18 cellular contexts compared by ENCODE assay signal in genomic region chr5:139885172-139885856, GRCh38.
DNase-seq lines count a peak whose midpoint lies in the region; ATAC-seq, FAIRE-seq and TF ChIP-seq lines count a peak whose summit lies in the region.
"Had no signal": no experiment of that assay in that cellular context is flagged by ENCODE, and none has a peak within 500 bp of the region (broad histone marks: within the 10 kb centered on the region; RNA-seq: fewer than 3 reads in every experiment).

No MANE protein-coding gene starts in this region.

- DNase-seq in GM12891 (ENCODE audit: insufficient read length, low spot score) = no peak
- no peak for DNase-seq in HTR-8/SVneo (ENCODE audit: insufficient read length, low spot score)
- DNase-seq in endothelial cell (ENCODE audit: low spot score) = no peak
- DNase-seq in stimulated activated effector memory CD8-positive, alpha-beta T cell treated with anti-CD3 and anti-CD28 coated beads, Interleukin-12 subunit alpha, Interleukin-12 subunit beta, amount 100 ng/mL, for 72 hours (ENCODE audit: low spot score in 2 of 2) = no peak
- no peak for DNase-seq in activated CD4-positive, alpha-beta T cell treated with anti-CD3 and anti-CD28 coated beads for 36 hours
- DNase-seq in tibial artery = no peak
- DNase-seq: 8988T; Calu3; CD4-positive, alpha-beta memory T cell; DMS79 treated with DMSO at 0.1 percent for 48 hours; GF-D8 had no signal

- H3K27ac Mint-ChIP-seq in endothelial cell (ENCODE audit: unreplicated experiment) = peak overlapping the region; percentile 44
- peak overlapping the region; percentile 20 for H3K27ac Mint-ChIP-seq in stimulated activated effector memory CD8-positive, alpha-beta T cell treated with anti-CD3 and anti-CD28 coated beads, Interleukin-12 subunit alpha, Interleukin-12 subunit beta, amount 100 ng/mL, for 72 hours
- H3K27ac Mint-ChIP-seq in activated CD4-positive, alpha-beta T cell treated with anti-CD3 and anti-CD28 coated beads for 36 hours = no peak overlapping the region
- H3K27ac Mint-ChIP-seq: CD14-positive monocyte; CD4-positive, alpha-beta memory T cell had no signal

- no peaks in the 10 kb centered on the region for H3K27me3 ChIP-seq in tibial artery
- H3K27me3 ChIP-seq: BLaER1 had no signal

- no peak overlapping the region for H3K4me3 Mint-ChIP-seq in endothelial cell (ENCODE audit: unreplicated experiment)
- no peak overlapping the region for H3K4me3 Mint-ChIP-seq in stimulated activated effector memory CD8-positive, alpha-beta T cell treated with anti-CD3 and anti-CD28 coated beads, Interleukin-12 subunit alpha, Interleukin-12 subunit beta, amount 100 ng/mL, for 72 hours
- H3K4me3 Mint-ChIP-seq in activated CD4-positive, alpha-beta T cell treated with anti-CD3 and anti-CD28 coated beads for 36 hours = no peak overlapping the region
- H3K4me3 Mint-ChIP-seq: CD14-positive monocyte; CD4-positive, alpha-beta memory T cell had no signal

- H3K4me1 Mint-ChIP-seq in endothelial cell (ENCODE audit: unreplicated experiment) = no peaks in the 10 kb centered on the region
- H3K4me1 Mint-ChIP-seq in stimulated activated effector memory CD8-positive, alpha-beta T cell treated with anti-CD3 and anti-CD28 coated beads, Interleukin-12 subunit alpha, Interleukin-12 subunit beta, amount 100 ng/mL, for 72 hours = peaks cover 8% of the 10 kb centered on the region
- no peaks in the 10 kb centered on the region for H3K4me1 Mint-ChIP-seq in activated CD4-positive, alpha-beta T cell treated with anti-CD3 and anti-CD28 coated beads for 36 hours
- H3K4me1 Mint-ChIP-seq: CD14-positive monocyte had no signal

- peaks cover 3% of the 10 kb centered on the region for H3K27me3 Mint-ChIP-seq in endothelial cell (ENCODE audit: unreplicated experiment)
- H3K27me3 Mint-ChIP-seq in activated CD4-positive, alpha-beta T cell treated with anti-CD3 and anti-CD28 coated beads for 36 hours = no peaks in the 10 kb centered on the region

- no peak for TF ChIP-seq POLR2A in GM12891 (IDR thresholded peaks at IDR 0.05; ENCODE audit: low read depth, low read length)

- no peaks in the 10 kb centered on the region for H3K36me3 Mint-ChIP-seq in endothelial cell (ENCODE audit: low read depth, unreplicated experiment)
- no peaks in the 10 kb centered on the region for H3K36me3 Mint-ChIP-seq in stimulated activated effector memory CD8-positive, alpha-beta T cell treated with anti-CD3 and anti-CD28 coated beads, Interleukin-12 subunit alpha, Interleukin-12 subunit beta, amount 100 ng/mL, for 72 hours
- no peaks in the 10 kb centered on the region for H3K36me3 Mint-ChIP-seq in activated CD4-positive, alpha-beta T cell treated with anti-CD3 and anti-CD28 coated beads for 36 hours (ENCODE audit: low read depth)
- H3K36me3 Mint-ChIP-seq: CD14-positive monocyte; CD4-positive, alpha-beta memory T cell; IgD-negative memory B cell had no signal

- peaks cover 0 to 7% (median 4%) of the 10 kb centered on the region in 4 donors for H3K4me1 ChIP-seq in tibial artery

- H3K36me3 ChIP-seq in tibial artery = peaks cover 0 to 17% (median 0%) of the 10 kb centered on the region in 3 donors
- H3K36me3 ChIP-seq: BLaER1, HAP-1 had no signal

- ATAC-seq in stimulated activated effector memory CD8-positive, alpha-beta T cell treated with anti-CD3 and anti-CD28 coated beads, Interleukin-12 subunit alpha, Interleukin-12 subunit beta, amount 100 ng/mL, for 72 hours = no peak
- ATAC-seq in activated CD4-positive, alpha-beta T cell treated with anti-CD3 and anti-CD28 coated beads for 36 hours = no peak
- no peak for ATAC-seq in GM19023 (IDR thresholded peaks at IDR 0.05; ENCODE audit: unreplicated experiment)
- ATAC-seq: HepG2 had no signal

- CTCF ChIA-PET in activated CD4-positive, alpha-beta T cell treated with anti-CD3 and anti-CD28 coated beads for 36 hours (lab: Charles Lee) = interaction anchor here (0.5 kb wide), 1 partner anchor 47 kb away, joined by 4 read pairs; no protein-coding TSS in a partner anchor

- FAIRE-seq in GM12891 (lab: Jason Lieb, UNC) (peak; percentile 28), HTR-8/SVneo (lab: Jason Lieb, UNC) (peak; percentile 82)
- FAIRE-seq: GM19239, HepG2 had no signal

- TF ChIP-seq CTCF in endothelial cell (IDR thresholded peaks at IDR 0.05; ENCODE audit: unreplicated experiment) (no peak), tibial artery (IDR thresholded peaks at IDR 0.05) (no peak)

- no peak overlapping the region for H3K4me3 ChIP-seq in tibial artery
- H3K4me3 ChIP-seq: BLaER1, HAP-1 had no signal

- no peaks in the 10 kb centered on the region for H3K9me3 ChIP-seq in tibial artery
- H3K9me3 ChIP-seq: BLaER1, HAP-1 had no signal

- H3K27ac ChIP-seq in tibial artery = no peak overlapping the region
- H3K27ac ChIP-seq: BLaER1 had no signal

- intact Hi-C loops in activated CD4-positive, alpha-beta T cell treated with anti-CD3 and anti-CD28 coated beads for 36 hours (cut with DNase I, micrococcal nuclease) = no loop called here
- intact Hi-C loops in tibial artery (cut with DNase I; ENCODE audit: low total_unique reads) = no loop called here

- no peaks in the 10 kb centered on the region for H3K9me3 Mint-ChIP-seq in endothelial cell (ENCODE audit: unreplicated experiment)
- no peaks in the 10 kb centered on the region for H3K9me3 Mint-ChIP-seq in stimulated activated effector memory CD8-positive, alpha-beta T cell treated with anti-CD3 and anti-CD28 coated beads, Interleukin-12 subunit alpha, Interleukin-12 subunit beta, amount 100 ng/mL, for 72 hours
- no peaks in the 10 kb centered on the region for H3K9me3 Mint-ChIP-seq in activated CD4-positive, alpha-beta T cell treated with anti-CD3 and anti-CD28 coated beads for 36 hours (ENCODE audit: low read depth)
- H3K9me3 Mint-ChIP-seq: CD4-positive, alpha-beta memory T cell had no signal

- POLR2A ChIA-PET in activated CD4-positive, alpha-beta T cell treated with anti-CD3 and anti-CD28 coated beads for 36 hours (lab: Charles Lee) = no interaction called here

TF ChIP-seq in GM12891, 5 proteins besides CTCF, POLR2A, EP300 and RAD21:
- TF ChIP-seq SPI1 (IDR thresholded peaks at IDR 0.05; ENCODE audit: low read depth, low read length) = no peak
- no peak for TF ChIP-seq POLR2AphosphoS5 (IDR thresholded peaks at IDR 0.05; ENCODE audit: low read depth, low read length)
- TF ChIP-seq TAF1 (IDR thresholded peaks at IDR 0.05; ENCODE audit: low read depth, low read length) = no peak
- no peak for TF ChIP-seq POU2F2 (IDR thresholded peaks at IDR 0.05; ENCODE audit: low read depth, low read length)
- TF ChIP-seq PAX5 (IDR thresholded peaks at IDR 0.05; ENCODE audit: insufficient read depth, low read length, severe bottlenecking) = no peak
